In genomic region chr7:137903382-137904169, GRCh38 we compare ENCODE assay signal across 9 cellular contexts. TPM values are rescaled to one million over a fixed set of nuclear protein-coding genes. Genes with fewer than 3 reads are reported as not detected.
DNase-seq lines count a peak whose midpoint lies in the region; ATAC-seq, FAIRE-seq and TF ChIP-seq lines count a peak whose summit lies in the region.
"Had no signal": no experiment of that assay in that cellular context is flagged by ENCODE, and none has a peak within 500 bp of the region (broad histone marks: within the 10 kb centered on the region; RNA-seq: fewer than 3 reads in every experiment).

No MANE protein-coding gene starts in this region.

- H3K9me3 Mint-ChIP-seq in naive thymus-derived CD4-positive, alpha-beta T cell, result peaks cover 0 to 6% (median 0%) of the 10 kb centered on the region in 11 donors
- H3K9me3 Mint-ChIP-seq: dendritic cell treated with granulocyte-macrophage colony-stimulating factor and Interleukin-4, amounts not matched to agents 40 ng/mL and 50 ng/mL, for 4 days had no signal

- peak overlapping the region in 6 of 9 donors; percentile 7 to 78 (median 52) for H3K27ac Mint-ChIP-seq in naive thymus-derived CD4-positive, alpha-beta T cell
- H3K27ac Mint-ChIP-seq: dendritic cell treated with granulocyte-macrophage colony-stimulating factor and Interleukin-4, amounts not matched to agents 40 ng/mL and 50 ng/mL, for 4 days had no signal

- no peaks in the 10 kb centered on the region for H3K27me3 Mint-ChIP-seq in naive thymus-derived CD4-positive, alpha-beta T cell
- H3K27me3 Mint-ChIP-seq: dendritic cell treated with granulocyte-macrophage colony-stimulating factor and Interleukin-4, amounts not matched to agents 40 ng/mL and 50 ng/mL, for 4 days had no signal

- no peaks in the 10 kb centered on the region for H3K9me3 ChIP-seq in naive thymus-derived CD4-positive, alpha-beta T cell (ENCODE audit: control insufficient read depth in 2 of 3, low read length in 3 of 3)

- ATAC-seq in GM21423 (IDR thresholded peaks at IDR 0.05; ENCODE audit: unreplicated experiment), result peak; percentile 67
- peak; percentile 83 for ATAC-seq in naive thymus-derived CD4-positive, alpha-beta T cell

- H3K4me3 ChIP-seq in naive thymus-derived CD4-positive, alpha-beta T cell (ENCODE audit: low read length), result no peak overlapping the region

- no peak for FAIRE-seq in HTR-8/SVneo (lab: Jason Lieb, UNC)

- DNase-seq in DMS 273 (lab: John Stamatoyannopoulos, UW; ENCODE audit: unreplicated experiment) (peak; percentile 88), HTR-8/SVneo (ENCODE audit: insufficient read length, low spot score) (peak; percentile 53), erythroblast (lab: John Stamatoyannopoulos, UW) (peak; percentile 77 to 88), stromal cell of bone marrow (ENCODE audit: low read depth) (peak; percentile 55)
- peak; percentile 28 for DNase-seq in NK-92 treated with Interleukin-12 subunit alpha and Interleukin-12 subunit beta, amount 100 ng/mL, for 24 hours (lab: John Stamatoyannopoulos, UW)
- peak; percentile 35 to 47 for DNase-seq in activated CD8-positive, alpha-beta memory T cell treated with anti-CD3 and anti-CD28 coated beads for 4 hours (ENCODE audit: low read depth in 2 of 2)
- peak; percentile 17 to 73 (median 61) for DNase-seq in naive thymus-derived CD4-positive, alpha-beta T cell

- peaks cover 15 to 32% (median 29%) of the 10 kb centered on the region in 5 donors for H3K36me3 Mint-ChIP-seq in naive thymus-derived CD4-positive, alpha-beta T cell

- intact Hi-C loops in naive thymus-derived CD4-positive, alpha-beta T cell (cut with micrococcal nuclease), result loop anchor here (1.0 to 5.0 kb wide), 8 partner anchors 32 to 963 kb away; partner anchors contain the start of genes CREB3L2 (in 1 of the 2) and TRIM24 (in 1 of the 2)

- H3K27me3 ChIP-seq in naive thymus-derived CD4-positive, alpha-beta T cell (ENCODE audit: control insufficient read depth in 2 of 2, insufficient read depth in 2 of 2, low read length in 2 of 2), result no peaks in the 10 kb centered on the region

- no peak overlapping the region for H3K27ac ChIP-seq in naive thymus-derived CD4-positive, alpha-beta T cell (ENCODE audit: low read depth, low read length)

- peaks cover 8 to 20% (median 12%) of the 10 kb centered on the region in 7 donors for H3K4me1 Mint-ChIP-seq in naive thymus-derived CD4-positive, alpha-beta T cell

- CTCF ChIA-PET in naive thymus-derived CD4-positive, alpha-beta T cell (lab: Charles Lee), result interaction anchor here (0.7 to 9.9 kb wide), 19 partner anchors 9 to 1864 kb away, joined by 3 to 198 read pairs (median 4); partner anchors contain the start of gene CREB3L2

- peak overlapping the region in 1 of 10 donors; percentile 31 for H3K4me3 Mint-ChIP-seq in naive thymus-derived CD4-positive, alpha-beta T cell
- H3K4me3 Mint-ChIP-seq: dendritic cell treated with granulocyte-macrophage colony-stimulating factor and Interleukin-4, amounts not matched to agents 40 ng/mL and 50 ng/mL, for 4 days had no signal

- peaks cover 0 to 6% of the 10 kb centered on the region in 2 donors for H3K4me1 ChIP-seq in naive thymus-derived CD4-positive, alpha-beta T cell (ENCODE audit: control insufficient read depth in 2 of 2, insufficient read depth in 2 of 2, low read length in 2 of 2)

- peaks cover 0 to 30% (median 9%) of the 10 kb centered on the region in 3 experiments for H3K36me3 ChIP-seq in naive thymus-derived CD4-positive, alpha-beta T cell (ENCODE audit: control insufficient read depth in 2 of 3, insufficient read depth in 3 of 3, low read length in 3 of 3)

- TF ChIP-seq POLR2A in erythroblast (IDR thresholded peaks at IDR 0.05; ENCODE audit: low read length), result no peak

- POLR2A ChIA-PET in naive thymus-derived CD4-positive, alpha-beta T cell (lab: Charles Lee), result interaction anchor here (0.8 to 1.7 kb wide), 3 partner anchors 98 to 110 kb away, joined by 4 read pairs; partner anchors contain the start of gene CREB3L2

RNA-seq across cellular contexts. Expression of gene DGKI, which starts 56.8 kb away (rescaled TPM):
- 1 to 10 TPM in 1 of 5 experiments, not detected in 4; 1.3 TPM for total RNA-seq in naive thymus-derived CD4-positive, alpha-beta T cell
- polyA plus RNA-seq in naive thymus-derived CD4-positive, alpha-beta T cell, result not detected

Comparison
In these comparisons a context has a peak if more than half of its experiments do, and no peak if none do; other contexts are left out.
1. DNase-seq: peak in every context shown above with its lines; median percentile 88 in DMS 273; 82 in erythroblast; 61 in naive thymus-derived CD4-positive, alpha-beta T cell; 55 in stromal cell of bone marrow; 53 in HTR-8/SVneo; 41 in activated CD8-positive, alpha-beta memory T cell treated with anti-CD3 and anti-CD28 coated beads for 4 hours; 28 in NK-92 treated with Interleukin-12 subunit alpha and Interleukin-12 subunit beta, amount 100 ng/mL, for 24 hours.